ENCODE assay signal across 9 cellular contexts in the genomic region with DNA sequence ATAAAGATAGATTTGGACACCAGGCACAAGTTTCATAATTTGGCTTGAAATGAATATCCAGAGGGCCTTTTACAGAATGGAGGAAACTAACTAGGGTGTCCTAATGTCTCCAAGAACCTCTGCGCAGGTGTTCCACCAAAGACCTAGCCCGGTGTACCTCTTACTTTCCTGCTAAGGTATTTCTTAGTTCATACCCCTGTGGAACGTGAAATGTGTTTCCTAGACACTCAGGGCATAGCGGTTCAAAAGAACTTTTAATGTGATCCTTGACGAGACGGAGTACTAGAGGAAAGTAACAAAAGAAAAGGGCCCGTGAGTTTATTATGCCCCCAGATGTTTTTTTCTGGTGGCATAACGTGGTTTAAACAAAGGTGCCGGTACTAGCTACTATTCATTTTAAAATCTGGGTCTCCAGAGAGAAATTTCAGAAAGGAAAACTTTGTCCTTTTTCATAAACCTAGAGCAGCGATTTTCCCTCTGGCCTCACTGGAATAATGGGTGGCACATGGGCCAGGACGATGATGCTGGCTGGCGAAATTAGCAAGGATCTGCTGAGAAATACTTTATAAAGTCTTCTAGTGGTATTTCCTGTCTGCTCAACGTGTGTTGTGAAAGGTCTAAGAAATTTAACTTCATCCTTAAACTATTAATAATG. TPM values are rescaled to one million over a fixed set of nuclear protein-coding genes. Genes with fewer than 3 reads are reported as not detected.
A peak's percentile ranks its signal among the peaks of the same experiment; 100 is the strongest.
DNase-seq lines count a peak whose midpoint lies in the region; ATAC-seq and TF ChIP-seq lines count a peak whose summit lies in the region.
"Had no signal": no experiment of that assay in that cellular context is flagged by ENCODE, and none has a peak within 500 bp of the region (broad histone marks: within the 10 kb centered on the region; RNA-seq: fewer than 3 reads in every experiment).

No MANE protein-coding gene starts in this region.

- DNase-seq in AG10803 (ENCODE audit: low read depth): peak; percentile 51
- DNase-seq in WTC11 (ENCODE audit: low spot score): no peak
- DNase-seq in memory B cell (ENCODE audit: low spot score in 2 of 2): no peak
- DNase-seq in A172 (ENCODE audit: low spot score): no peak
- no peak for DNase-seq in effector CD4-positive, alpha-beta T cell
- DNase-seq: NCI-H446 had no signal

- POLR2A ChIA-PET in WTC11 (lab: Charles Lee): no interaction called here

- H3K4me3 Mint-ChIP-seq in WTC11 (peak overlapping the region; percentile 65), memory B cell (peak overlapping the region; percentile 92)

- H3K4me3 ChIP-seq in AG10803 (ENCODE audit: low read length): peak overlapping the region; percentile 68
- peak overlapping the region; percentile 88 for H3K4me3 ChIP-seq in GM08714 (ENCODE audit: low read length)

- CTCF ChIA-PET in WTC11 (lab: Charles Lee): no interaction called here

- H3K4me1 Mint-ChIP-seq in WTC11 (peaks cover 6% of the 10 kb centered on the region), memory B cell (peaks cover 46% of the 10 kb centered on the region)

- H3K9me3 Mint-ChIP-seq in WTC11: no peaks in the 10 kb centered on the region
- peaks cover 7% of the 10 kb centered on the region for H3K9me3 Mint-ChIP-seq in memory B cell

- no peak for TF ChIP-seq CTCF in AG10803 (conservative IDR thresholded peaks at IDR 0.05; ENCODE audit: low read length)
- no peak for TF ChIP-seq CTCF in WTC11 (IDR thresholded peaks at IDR 0.05)

- H3K27ac Mint-ChIP-seq in WTC11 (no peak overlapping the region), memory B cell (peak overlapping the region; percentile 95)

- ATAC-seq in WTC11 (no peak), memory B cell (ENCODE audit: low read depth) (no peak), GM19452 (IDR thresholded peaks at IDR 0.05; ENCODE audit: unreplicated experiment) (no peak), HG03175 (IDR thresholded peaks at IDR 0.05; ENCODE audit: unreplicated experiment) (no peak)

- H3K36me3 Mint-ChIP-seq in WTC11 (no peaks in the 10 kb centered on the region), memory B cell (peaks cover 19% of the 10 kb centered on the region)

- H3K27me3 Mint-ChIP-seq in WTC11 (ENCODE audit: low read depth): peaks cover 40% of the 10 kb centered on the region
- H3K27me3 Mint-ChIP-seq in memory B cell: no peaks in the 10 kb centered on the region

TF ChIP-seq in WTC11, 78 proteins besides CTCF, POLR2A, EP300 and RAD21:
- TF ChIP-seq, protein P1, sequence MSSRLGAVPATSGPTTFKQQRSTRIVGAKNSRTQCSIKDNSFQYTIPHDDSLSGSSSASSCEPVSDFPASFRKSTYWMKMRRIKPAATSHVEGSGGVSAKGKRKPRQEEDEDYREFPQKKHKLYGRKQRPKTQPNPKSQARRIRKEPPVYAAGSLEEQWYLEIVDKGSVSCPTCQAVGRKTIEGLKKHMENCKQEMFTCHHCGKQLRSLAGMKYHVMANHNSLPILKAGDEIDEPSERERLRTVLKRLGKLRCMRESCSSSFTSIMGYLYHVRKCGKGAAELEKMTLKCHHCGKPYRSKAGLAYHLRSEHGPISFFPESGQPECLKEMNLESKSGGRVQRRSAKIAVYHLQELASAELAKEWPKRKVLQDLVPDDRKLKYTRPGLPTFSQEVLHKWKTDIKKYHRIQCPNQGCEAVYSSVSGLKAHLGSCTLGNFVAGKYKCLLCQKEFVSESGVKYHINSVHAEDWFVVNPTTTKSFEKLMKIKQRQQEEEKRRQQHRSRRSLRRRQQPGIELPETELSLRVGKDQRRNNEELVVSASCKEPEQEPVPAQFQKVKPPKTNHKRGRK (CRISPR knock-in tag; IDR thresholded peaks at IDR 0.05; ENCODE audit: borderline replicate concordance): no peak
- TF ChIP-seq RELA (CRISPR knock-in tag; IDR thresholded peaks at IDR 0.05; ENCODE audit: borderline replicate concordance) (no peak), MLX (CRISPR knock-in tag; IDR thresholded peaks at IDR 0.05) (no peak)
TF ChIP-seq in WTC11: peak in this region for 0.

RNA-seq across cellular contexts. Expression of gene APBB1IP, which starts 1.4 kb away (rescaled TPM):
- total RNA-seq in WTC11 (2021): 0.16 to 0.22 TPM (median 0.18 TPM) in 3 replicates
- not detected in 2 replicates for total RNA-seq in A172 (2014; rRNA removed; shearing (Covaris generic))
